In genomic region chr20:47645632-47646031, GRCh38 we compare ENCODE assay signal across 17 cellular contexts.
DNase-seq lines count a peak whose midpoint lies in the region; ATAC-seq and TF ChIP-seq lines count a peak whose summit lies in the region.
"Had no signal": no experiment of that assay in that cellular context is flagged by ENCODE, and none has a peak within 500 bp of the region (broad histone marks: within the 10 kb centered on the region; RNA-seq: fewer than 3 reads in every experiment).

No MANE protein-coding gene starts in this region.

- H3K4me3 Mint-ChIP-seq in T-helper 1 cell treated with Interleukin-12 subunit alpha and Interleukin-12 subunit beta and Interleukin-4 antibody, amounts not matched to agents 30 μg/mL and 1 μg/mL, for 36 hours: no peak overlapping the region
- H3K4me3 Mint-ChIP-seq in stimulated activated naive CD8-positive, alpha-beta T cell treated with anti-CD3 and anti-CD28 coated beads, Interleukin-15, Interleukin-2, amounts not matched to agents 100 ng/mL and 50 ng/mL, for 24 hours: no peak overlapping the region
- no peak overlapping the region for H3K4me3 Mint-ChIP-seq in glutamatergic neuron (ENCODE audit: unreplicated experiment)
- no peak overlapping the region for H3K4me3 Mint-ChIP-seq in activated CD4-positive, alpha-beta memory T cell treated with anti-CD3 and anti-CD28 coated beads for 36 hours

- DNase-seq in T-helper 1 cell: no peak
- DNase-seq in stimulated activated naive CD8-positive, alpha-beta T cell treated with anti-CD3 and anti-CD28 coated beads, Interleukin-15, Interleukin-2, amounts not matched to agents 100 U/mL and 50 U/mL, for 24 hours: no peak
- DNase-seq in glutamatergic neuron: no peak
- DNase-seq in activated CD4-positive, alpha-beta memory T cell treated with anti-CD3 and anti-CD28 coated beads for 36 hours: no peak
- no peak for DNase-seq in stomach
- DNase-seq in CD1c-positive myeloid dendritic cell (ENCODE audit: extremely low spot score): no peak
- DNase-seq: COR-L47, GF-D8, MG63, NCI-H1092, NCI-H146, NCI-H2081, NCI-H774 had no signal

- no peak overlapping the region for H3K27ac ChIP-seq in stomach
- H3K27ac ChIP-seq: 22Rv1, BLaER1 had no signal

- peaks cover 29 to 100% (median 95%) of the 10 kb centered on the region in 4 donors for H3K36me3 ChIP-seq in stomach

- POLR2A ChIA-PET in activated CD4-positive, alpha-beta memory T cell treated with anti-CD3 and anti-CD28 coated beads for 36 hours (lab: Charles Lee): no interaction called here

- CTCF ChIA-PET in activated CD4-positive, alpha-beta memory T cell treated with anti-CD3 and anti-CD28 coated beads for 36 hours (lab: Charles Lee): interaction anchor here (0.6 to 0.7 kb wide), 2 partner anchors 247 to 1344 kb away, joined by 3 to 4 read pairs; no protein-coding TSS in a partner anchor

- no peaks in the 10 kb centered on the region for H3K27me3 Mint-ChIP-seq in T-helper 1 cell treated with Interleukin-12 subunit alpha and Interleukin-12 subunit beta and Interleukin-4 antibody, amounts not matched to agents 30 μg/mL and 1 μg/mL, for 36 hours (ENCODE audit: low read depth)
- H3K27me3 Mint-ChIP-seq in stimulated activated naive CD8-positive, alpha-beta T cell treated with anti-CD3 and anti-CD28 coated beads, Interleukin-15, Interleukin-2, amounts not matched to agents 100 ng/mL and 50 ng/mL, for 24 hours: no peaks in the 10 kb centered on the region
- H3K27me3 Mint-ChIP-seq in glutamatergic neuron (ENCODE audit: unreplicated experiment): peaks cover 3% of the 10 kb centered on the region
- H3K27me3 Mint-ChIP-seq in activated CD4-positive, alpha-beta memory T cell treated with anti-CD3 and anti-CD28 coated beads for 36 hours: no peaks in the 10 kb centered on the region

- H3K4me3 ChIP-seq in stomach: no peak overlapping the region
- H3K4me3 ChIP-seq: BLaER1, MG63 had no signal

- H3K9me3 ChIP-seq in stomach: no peaks in the 10 kb centered on the region
- H3K9me3 ChIP-seq: BLaER1, MG63 had no signal

- TF ChIP-seq CTCF in glutamatergic neuron (IDR thresholded peaks at IDR 0.05; ENCODE audit: partially characterized antibody, unreplicated experiment) (no peak), stomach (IDR thresholded peaks at IDR 0.05) (no peak)

- intact Hi-C loops in activated CD4-positive, alpha-beta memory T cell treated with anti-CD3 and anti-CD28 coated beads for 36 hours (cut with micrococcal nuclease): no loop called here
- intact Hi-C loops in stomach (cut with DNase I; ENCODE audit: low total_unique reads): no loop called here

- ATAC-seq in stimulated activated naive CD8-positive, alpha-beta T cell treated with anti-CD3 and anti-CD28 coated beads, Interleukin-15, Interleukin-2, amounts not matched to agents 100 U/mL and 50 U/mL, for 24 hours: no peak

- peaks cover 4% of the 10 kb centered on the region for H3K4me1 Mint-ChIP-seq in T-helper 1 cell treated with Interleukin-12 subunit alpha and Interleukin-12 subunit beta and Interleukin-4 antibody, amounts not matched to agents 30 μg/mL and 1 μg/mL, for 36 hours (ENCODE audit: low read depth)
- H3K4me1 Mint-ChIP-seq in stimulated activated naive CD8-positive, alpha-beta T cell treated with anti-CD3 and anti-CD28 coated beads, Interleukin-15, Interleukin-2, amounts not matched to agents 100 ng/mL and 50 ng/mL, for 24 hours (ENCODE audit: low read depth): no peaks in the 10 kb centered on the region
- peaks cover 7% of the 10 kb centered on the region for H3K4me1 Mint-ChIP-seq in glutamatergic neuron (ENCODE audit: low read depth, unreplicated experiment)
- H3K4me1 Mint-ChIP-seq in activated CD4-positive, alpha-beta memory T cell treated with anti-CD3 and anti-CD28 coated beads for 36 hours (ENCODE audit: low read depth): no peaks in the 10 kb centered on the region

- no peaks in the 10 kb centered on the region for H3K9me3 Mint-ChIP-seq in T-helper 1 cell treated with Interleukin-12 subunit alpha and Interleukin-12 subunit beta and Interleukin-4 antibody, amounts not matched to agents 30 μg/mL and 1 μg/mL, for 36 hours
- H3K9me3 Mint-ChIP-seq in stimulated activated naive CD8-positive, alpha-beta T cell treated with anti-CD3 and anti-CD28 coated beads, Interleukin-15, Interleukin-2, amounts not matched to agents 100 ng/mL and 50 ng/mL, for 24 hours: no peaks in the 10 kb centered on the region
- H3K9me3 Mint-ChIP-seq in glutamatergic neuron (ENCODE audit: unreplicated experiment): peaks cover 12% of the 10 kb centered on the region
- no peaks in the 10 kb centered on the region for H3K9me3 Mint-ChIP-seq in activated CD4-positive, alpha-beta memory T cell treated with anti-CD3 and anti-CD28 coated beads for 36 hours

- H3K36me3 Mint-ChIP-seq in T-helper 1 cell treated with Interleukin-12 subunit alpha and Interleukin-12 subunit beta and Interleukin-4 antibody, amounts not matched to agents 30 μg/mL and 1 μg/mL, for 36 hours (ENCODE audit: low read depth): peaks cover 54% of the 10 kb centered on the region
- peaks cover 80% of the 10 kb centered on the region for H3K36me3 Mint-ChIP-seq in stimulated activated naive CD8-positive, alpha-beta T cell treated with anti-CD3 and anti-CD28 coated beads, Interleukin-15, Interleukin-2, amounts not matched to agents 100 ng/mL and 50 ng/mL, for 24 hours (ENCODE audit: low read depth)
- H3K36me3 Mint-ChIP-seq in glutamatergic neuron (ENCODE audit: unreplicated experiment): peaks cover 11% of the 10 kb centered on the region
- H3K36me3 Mint-ChIP-seq in activated CD4-positive, alpha-beta memory T cell treated with anti-CD3 and anti-CD28 coated beads for 36 hours: peaks cover 53% of the 10 kb centered on the region

- peak overlapping the region; percentile 26 for H3K27ac Mint-ChIP-seq in T-helper 1 cell treated with Interleukin-12 subunit alpha and Interleukin-12 subunit beta and Interleukin-4 antibody, amounts not matched to agents 30 μg/mL and 1 μg/mL, for 36 hours
- H3K27ac Mint-ChIP-seq in stimulated activated naive CD8-positive, alpha-beta T cell treated with anti-CD3 and anti-CD28 coated beads, Interleukin-15, Interleukin-2, amounts not matched to agents 100 ng/mL and 50 ng/mL, for 24 hours: peak overlapping the region; percentile 64
- H3K27ac Mint-ChIP-seq in glutamatergic neuron (ENCODE audit: unreplicated experiment): peak overlapping the region; percentile 56
- no peak overlapping the region for H3K27ac Mint-ChIP-seq in activated CD4-positive, alpha-beta memory T cell treated with anti-CD3 and anti-CD28 coated beads for 36 hours

- no peak for TF ChIP-seq EP300 in stomach (IDR thresholded peaks at IDR 0.05)

- no peaks in the 10 kb centered on the region for H3K27me3 ChIP-seq in stomach
- H3K27me3 ChIP-seq: BLaER1, MG63 had no signal

- TF ChIP-seq POLR2A in stomach (IDR thresholded peaks at IDR 0.05): no peak

- H3K4me1 ChIP-seq in stomach: no peaks in the 10 kb centered on the region
- H3K4me1 ChIP-seq: BLaER1 had no signal

- 67 to 97% (median 91%) methylated on average over 2 of the region's 2 CpGs for WGBS in stomach, 5 donors
